9 cellular contexts compared by ENCODE assay signal in genomic region chr22:42855211-42855610, GRCh38. TPM values are rescaled to one million over a fixed set of nuclear protein-coding genes. Genes with fewer than 3 reads are reported as not detected.
A peak's percentile ranks its signal among the peaks of the same experiment; 100 is the strongest.
DNase-seq lines count a peak whose midpoint lies in the region; ATAC-seq and TF ChIP-seq lines count a peak whose summit lies in the region.
"Had no signal": no experiment of that assay in that cellular context is flagged by ENCODE, and none has a peak within 500 bp of the region (broad histone marks: within the 10 kb centered on the region; RNA-seq: fewer than 3 reads in every experiment).

No MANE protein-coding gene starts in this region.

- 0 out of 2 replicates have a peak, but pooled peaks cover 2% of the 10 kb centered on the region for H3F3A ChIP-seq in Loucy (ENCODE audit: low read depth)
- no peaks in the 10 kb centered on the region for H3F3A ChIP-seq in neural cell (ENCODE audit: insufficient read depth, low read length, poor library complexity, severe bottlenecking)

- peaks cover 7 to 61% (median 36%) of the 10 kb centered on the region in 11 experiments; a peak in 19 of 22 replicates for H4K20me1 ChIP-seq in BLaER1 treated with 17β-estradiol and CSF1 and Interleukin-3, amounts not matched to agents 10 nM and 100 nM
- H4K20me1 ChIP-seq in Loucy (ENCODE audit: insufficient read depth, low read length, poor library complexity, severe bottlenecking) (peaks cover 31% of the 10 kb centered on the region), neural cell (ENCODE audit: insufficient read depth) (no peaks in the 10 kb centered on the region)

- H3K4me1 ChIP-seq in BLaER1 treated with 17β-estradiol and CSF1 and Interleukin-3, amounts not matched to agents 10 nM and 100 nM: peaks cover 31 to 47% (median 35%) of the 10 kb centered on the region in 10 experiments
- peaks cover 30% of the 10 kb centered on the region for H3K4me1 ChIP-seq in Loucy (ENCODE audit: insufficient read depth, low read length, poor library complexity, severe bottlenecking)

- peaks cover 74% of the 10 kb centered on the region for H3K79me2 ChIP-seq in Loucy (ENCODE audit: insufficient read depth, low read length)
- peaks cover 34% of the 10 kb centered on the region for H3K79me2 ChIP-seq in neural cell (replicated peaks; ENCODE audit: insufficient read depth, low read length)

- H3K36me3 ChIP-seq in BLaER1 treated with 17β-estradiol and CSF1 and Interleukin-3, amounts not matched to agents 10 nM and 100 nM: peaks cover 0 to 31% (median 16%) of the 10 kb centered on the region in 11 experiments; a peak in 12 of 22 replicates
- no peaks in the 10 kb centered on the region for H3K36me3 ChIP-seq in Loucy (ENCODE audit: insufficient read depth, low read length)
- H3K36me3 ChIP-seq in neural cell (ENCODE audit: insufficient read depth, low read length): peaks cover 3% of the 10 kb centered on the region

- H3K27ac ChIP-seq in BLaER1 treated with 17β-estradiol and CSF1 and Interleukin-3, amounts not matched to agents 10 nM and 100 nM: peak overlapping the region in 3 of 11 experiments; percentile 85 to 90 (median 89); a peak in 4 of 22 replicates
- H3K27ac ChIP-seq in neural cell (ENCODE audit: low read length): no peak overlapping the region

- H3K9ac ChIP-seq in BLaER1 treated with 17β-estradiol and CSF1 and Interleukin-3, amounts not matched to agents 10 nM and 100 nM: peak overlapping the region; percentile 71 to 93 (median 89); a peak in 18 of 22 replicates
- H3K9ac ChIP-seq in Loucy (ENCODE audit: low read depth, low read length, poor library complexity, severe bottlenecking) (peak overlapping the region; percentile 87), neural cell (ENCODE audit: low read length) (no peak overlapping the region)

- no peaks in the 10 kb centered on the region for H3K27me3 ChIP-seq in BLaER1 treated with 17β-estradiol and CSF1 and Interleukin-3, amounts not matched to agents 10 nM and 100 nM
- no peaks in the 10 kb centered on the region for H3K27me3 ChIP-seq in Loucy (ENCODE audit: insufficient read depth, low read length, poor library complexity, severe bottlenecking)
- H3K27me3 ChIP-seq in neural cell (ENCODE audit: insufficient read depth, low read depth, low read length): no peaks in the 10 kb centered on the region

- H3K9me2 ChIP-seq in Loucy (replicated peaks; ENCODE audit: low read depth, low read length) (no peaks in the 10 kb centered on the region), neural cell (ENCODE audit: insufficient read depth, low read length) (no peaks in the 10 kb centered on the region)

- no peak overlapping the region for H2AFZ ChIP-seq in Loucy (ENCODE audit: low read length)
- no peak overlapping the region for H2AFZ ChIP-seq in neural cell (ENCODE audit: low read depth, low read length)

- ATAC-seq in GM21526 (IDR thresholded peaks at IDR 0.05; ENCODE audit: low FRiP score, unreplicated experiment) (no peak), HG03521 (IDR thresholded peaks at IDR 0.05; ENCODE audit: unreplicated experiment) (no peak)

- no peak for TF ChIP-seq EP300 in neural cell (conservative IDR thresholded peaks at IDR 0.05; ENCODE audit: poor library complexity, severe bottlenecking)

- peak overlapping the region; percentile 85 to 98 (median 94) for H3K4me2 ChIP-seq in BLaER1 treated with 17β-estradiol and CSF1 and Interleukin-3, amounts not matched to agents 10 nM and 100 nM
- H3K4me2 ChIP-seq in Loucy (ENCODE audit: low read depth, low read length, poor library complexity, severe bottlenecking): peak overlapping the region; percentile 76
- H3K4me2 ChIP-seq in neural cell (ENCODE audit: low read length): peak overlapping the region; percentile 98

- TF ChIP-seq CTCF in Loucy (conservative IDR thresholded peaks at IDR 0.05; ENCODE audit: low read length) (no peak), choroid plexus epithelial cell (conservative IDR thresholded peaks at IDR 0.05; ENCODE audit: low read depth, low read length) (no peak), neural cell (IDR thresholded peaks at IDR 0.05; ENCODE audit: poor library complexity, severe bottlenecking) (no peak)

- H3K9me3 ChIP-seq in BLaER1 treated with 17β-estradiol and CSF1 and Interleukin-3, amounts not matched to agents 10 nM and 100 nM (replicated peaks in 1 of 11): peaks cover 0 to 11% (median 7%) of the 10 kb centered on the region in 11 experiments; a peak in 13 of 22 replicates
- H3K9me3 ChIP-seq in Loucy (ENCODE audit: insufficient read depth, low read depth, low read length) (no peaks in the 10 kb centered on the region), neural cell (ENCODE audit: low read length) (no peaks in the 10 kb centered on the region)

- TF ChIP-seq RAD21 in neural cell (conservative IDR thresholded peaks at IDR 0.05): no peak

- DNase-seq in choroid plexus epithelial cell (ENCODE audit: low read depth) (peak; percentile 27), NCI-H1436 (lab: John Stamatoyannopoulos, UW) (no peak), nucleus accumbens (lab: John Stamatoyannopoulos, UW) (no peak)
- DNase-seq: EL had no signal

- peak overlapping the region in 7 of 10 experiments; percentile 75 to 88 (median 82); a peak in 13 of 20 replicates for H3K4me3 ChIP-seq in BLaER1 treated with 17β-estradiol and CSF1 and Interleukin-3, amounts not matched to agents 10 nM and 100 nM
- peak overlapping the region; percentile 87 for H3K4me3 ChIP-seq in Loucy (ENCODE audit: low read length, poor library complexity, severe bottlenecking)
- H3K4me3 ChIP-seq in choroid plexus epithelial cell (ENCODE audit: low read depth, low read length): peak overlapping the region; percentile 89
- peak overlapping the region; percentile 92 for H3K4me3 ChIP-seq in neural cell (ENCODE audit: low read length)

TF ChIP-seq in neural cell, 6 proteins besides CTCF, POLR2A, EP300 and RAD21:
- no peak for TF ChIP-seq POLR2AphosphoS5 (IDR thresholded peaks at IDR 0.05)
- TF ChIP-seq SMC3 (conservative IDR thresholded peaks at IDR 0.05; ENCODE audit: poor library complexity): no peak
- no peak for TF ChIP-seq MXI1 (conservative IDR thresholded peaks at IDR 0.05; ENCODE audit: poor library complexity, severe bottlenecking)
- no peak for TF ChIP-seq TAF1 (IDR thresholded peaks at IDR 0.05; ENCODE audit: low read depth)
- TF ChIP-seq, protein P1, sequence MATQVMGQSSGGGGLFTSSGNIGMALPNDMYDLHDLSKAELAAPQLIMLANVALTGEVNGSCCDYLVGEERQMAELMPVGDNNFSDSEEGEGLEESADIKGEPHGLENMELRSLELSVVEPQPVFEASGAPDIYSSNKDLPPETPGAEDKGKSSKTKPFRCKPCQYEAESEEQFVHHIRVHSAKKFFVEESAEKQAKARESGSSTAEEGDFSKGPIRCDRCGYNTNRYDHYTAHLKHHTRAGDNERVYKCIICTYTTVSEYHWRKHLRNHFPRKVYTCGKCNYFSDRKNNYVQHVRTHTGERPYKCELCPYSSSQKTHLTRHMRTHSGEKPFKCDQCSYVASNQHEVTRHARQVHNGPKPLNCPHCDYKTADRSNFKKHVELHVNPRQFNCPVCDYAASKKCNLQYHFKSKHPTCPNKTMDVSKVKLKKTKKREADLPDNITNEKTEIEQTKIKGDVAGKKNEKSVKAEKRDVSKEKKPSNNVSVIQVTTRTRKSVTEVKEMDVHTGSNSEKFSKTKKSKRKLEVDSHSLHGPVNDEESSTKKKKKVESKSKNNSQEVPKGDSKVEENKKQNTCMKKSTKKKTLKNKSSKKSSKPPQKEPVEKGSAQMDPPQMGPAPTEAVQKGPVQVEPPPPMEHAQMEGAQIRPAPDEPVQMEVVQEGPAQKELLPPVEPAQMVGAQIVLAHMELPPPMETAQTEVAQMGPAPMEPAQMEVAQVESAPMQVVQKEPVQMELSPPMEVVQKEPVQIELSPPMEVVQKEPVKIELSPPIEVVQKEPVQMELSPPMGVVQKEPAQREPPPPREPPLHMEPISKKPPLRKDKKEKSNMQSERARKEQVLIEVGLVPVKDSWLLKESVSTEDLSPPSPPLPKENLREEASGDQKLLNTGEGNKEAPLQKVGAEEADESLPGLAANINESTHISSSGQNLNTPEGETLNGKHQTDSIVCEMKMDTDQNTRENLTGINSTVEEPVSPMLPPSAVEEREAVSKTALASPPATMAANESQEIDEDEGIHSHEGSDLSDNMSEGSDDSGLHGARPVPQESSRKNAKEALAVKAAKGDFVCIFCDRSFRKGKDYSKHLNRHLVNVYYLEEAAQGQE (IDR thresholded peaks at IDR 0.05; ENCODE audit: borderline replicate concordance): no peak
- no peak for TF ChIP-seq EZH2 (IDR thresholded peaks at IDR 0.05; ENCODE audit: borderline replicate concordance, insufficient read depth, low read length, poor library complexity, severe bottlenecking)

RNA-seq across cellular contexts. Expression of gene ARFGAP3, which starts 1.9 kb away (rescaled TPM):
- 66.9 and 80.7 TPM in 2 replicates for polyA plus RNA-seq in neural cell
- polyA minus RNA-seq in neural cell: 79.3 and 89.4 TPM in 2 replicates
